ENCODE assay signal across 1 cellular context in genomic region chr12:1500095-1500801, GRCh38.
TF ChIP-seq lines count a peak whose summit lies in the region.

No MANE protein-coding gene starts in this region.

TF ChIP-seq in K562, 482 proteins besides CTCF, POLR2A, EP300 and RAD21 (continued from another document and continues in another):
- TF ChIP-seq ETS1 (conservative IDR thresholded peaks at IDR 0.05; ENCODE audit: control insufficient read depth, low read depth, low read length) = no peak
- TF ChIP-seq HNRNPUL1 (IDR thresholded peaks at IDR 0.05; ENCODE audit: low read length) = no peak
- peak; percentile 62; the same call in 1 of the 2 replicates for TF ChIP-seq ZBTB2 (IDR thresholded peaks at IDR 0.05)
- TF ChIP-seq PURB (CRISPR knock-in tag; IDR thresholded peaks at IDR 0.05; ENCODE audit: low read depth) = no peak
- peak; percentile 71 for TF ChIP-seq TAF9B (IDR thresholded peaks at IDR 0.05; ENCODE audit: partially characterized antibody)
- no peak for TF ChIP-seq GTF2F1 (IDR thresholded peaks at IDR 0.05; ENCODE audit: low read depth, low read length)
- peak; percentile 79 for TF ChIP-seq EP400 (IDR thresholded peaks at IDR 0.05)
- no peak for TF ChIP-seq DDX20 (tag; IDR thresholded peaks at IDR 0.05; ENCODE audit: low read depth)
- peak; percentile 45; the same call in 1 of the 2 replicates for TF ChIP-seq ESRRA (IDR thresholded peaks at IDR 0.05; ENCODE audit: borderline replicate concordance, low read depth)
- TF ChIP-seq C11orf30 (IDR thresholded peaks at IDR 0.05; ENCODE audit: low read depth) = peak; percentile 96
- TF ChIP-seq ZFP91 (CRISPR knock-in tag; IDR thresholded peaks at IDR 0.05) = no peak
- TF ChIP-seq BDP1 (IDR thresholded peaks at IDR 0.05; ENCODE audit: insufficient read depth, insufficient read length) = no peak
- TF ChIP-seq PHB (CRISPR knock-in tag; IDR thresholded peaks at IDR 0.05) = no peak
- TF ChIP-seq CTBP1 (IDR thresholded peaks at IDR 0.05; ENCODE audit: borderline replicate concordance) = peak; percentile 93
- TF ChIP-seq SAFB2 (IDR thresholded peaks at IDR 0.05; ENCODE audit: borderline replicate concordance, low read depth, low read length, severe bottlenecking) = no peak
- TF ChIP-seq ZNF586 (CRISPR knock-in tag; conservative IDR thresholded peaks at IDR 0.05) = no peak
- 0 out of 2 replicates have a peak, but pooled peaks have one; percentile 54 for TF ChIP-seq ZNF766 (CRISPR knock-in tag; conservative IDR thresholded peaks at IDR 0.05)
- no peak for TF ChIP-seq SMAD1 (IDR thresholded peaks at IDR 0.05; ENCODE audit: low read depth, low read length, partially characterized antibody)
- no peak for TF ChIP-seq PHF20 (IDR thresholded peaks at IDR 0.05; ENCODE audit: partially characterized antibody)
- no peak for TF ChIP-seq YBX1 (IDR thresholded peaks at IDR 0.05)
- no peak for TF ChIP-seq SP2 (IDR thresholded peaks at IDR 0.05; ENCODE audit: extremely low read depth, low read depth, low read length, poor library complexity, severe bottlenecking)
- no peak for TF ChIP-seq SRSF3 (IDR thresholded peaks at IDR 0.05; ENCODE audit: insufficient read depth, low read length)
- TF ChIP-seq HDAC1 (IDR thresholded peaks at IDR 0.05) = peak in 1 of 2 experiments; percentile 47; a peak in 1 of 4 replicates
- TF ChIP-seq ZNF75A (CRISPR knock-in tag; IDR thresholded peaks at IDR 0.05) = no peak
- TF ChIP-seq ZNF699 (CRISPR knock-in tag; IDR thresholded peaks at IDR 0.05; ENCODE audit: insufficient replicate concordance) = no peak
- TF ChIP-seq ZNF134 (CRISPR knock-in tag; conservative IDR thresholded peaks at IDR 0.05) = no peak
- peak; percentile 42 for TF ChIP-seq TAF1 (IDR thresholded peaks at IDR 0.05; ENCODE audit: control insufficient read depth, extremely low read depth, insufficient read depth, low read length, severe bottlenecking)
- no peak for TF ChIP-seq ZNF24 (IDR thresholded peaks at IDR 0.05)
- TF ChIP-seq ZC3H11A (IDR thresholded peaks at IDR 0.05; ENCODE audit: low read depth, low read length) = no peak
- TF ChIP-seq SMARCB1 (IDR thresholded peaks at IDR 0.05; ENCODE audit: insufficient read length, low read depth) = no peak
- no peak for TF ChIP-seq ZNF280B (CRISPR knock-in tag; IDR thresholded peaks at IDR 0.05)
- TF ChIP-seq CBX1 (IDR thresholded peaks at IDR 0.05; ENCODE audit: low read depth) = no peak
- no peak for TF ChIP-seq XRCC3 (IDR thresholded peaks at IDR 0.05)
- no peak for TF ChIP-seq GABPB2 (CRISPR knock-in tag; conservative IDR thresholded peaks at IDR 0.05)
- TF ChIP-seq BCOR (IDR thresholded peaks at IDR 0.05) = 0 out of 2 replicates have a peak, but pooled peaks have one; percentile 32
- no peak for TF ChIP-seq RBM22 (IDR thresholded peaks at IDR 0.05; ENCODE audit: low read depth, low read length, poor library complexity, severe bottlenecking)
- no peak for TF ChIP-seq EHMT2 (IDR thresholded peaks at IDR 0.05)
- TF ChIP-seq HDAC3 (IDR thresholded peaks at IDR 0.05; ENCODE audit: borderline replicate concordance, partially characterized antibody) = no peak
- peak; percentile 80; the same call in 1 of the 2 replicates for TF ChIP-seq ZNF395 (CRISPR knock-in tag; IDR thresholded peaks at IDR 0.05)
- no peak for TF ChIP-seq ZNF407 (IDR thresholded peaks at IDR 0.05; ENCODE audit: low read depth)
- TF ChIP-seq NFYB (IDR thresholded peaks at IDR 0.05; ENCODE audit: extremely low read depth, insufficient read length) = no peak
- TF ChIP-seq SMARCE1 (IDR thresholded peaks at IDR 0.05) = peak; percentile 49; the same call in 1 of the 2 replicates
- TF ChIP-seq DACH1 (IDR thresholded peaks at IDR 0.05; ENCODE audit: partially characterized antibody) = no peak
- no peak for TF ChIP-seq SAFB (IDR thresholded peaks at IDR 0.05; ENCODE audit: borderline replicate concordance, low read depth, low read length)
- TF ChIP-seq STAG1 (CRISPR knock-in tag; IDR thresholded peaks at IDR 0.05; ENCODE audit: borderline replicate concordance) = no peak
- TF ChIP-seq ZNF644 (tag; IDR thresholded peaks at IDR 0.05; ENCODE audit: low read depth) = no peak
- TF ChIP-seq IRF9 (tag; IDR thresholded peaks at IDR 0.05) = no peak
- no peak for TF ChIP-seq ZNF277 (CRISPR knock-in tag; IDR thresholded peaks at IDR 0.05; ENCODE audit: borderline replicate concordance)
